ENCODE assay signal across 1 cellular context in genomic region chr19:1210227-1210538, GRCh38.
TF ChIP-seq lines count a peak whose summit lies in the region.

No MANE protein-coding gene starts in this region.

TF ChIP-seq in WTC11, 78 proteins besides CTCF, POLR2A, EP300 and RAD21 (continued from another document):
- TF ChIP-seq CDX4 (CRISPR knock-in tag; IDR thresholded peaks at IDR 0.05; ENCODE audit: borderline replicate concordance) (no peak), ESRRA (CRISPR knock-in tag; IDR thresholded peaks at IDR 0.05; ENCODE audit: borderline replicate concordance) (no peak), ZNF121 (CRISPR knock-in tag; IDR thresholded peaks at IDR 0.05) (no peak), GABPB1 (CRISPR knock-in tag; IDR thresholded peaks at IDR 0.05) (no peak), FOXK1 (CRISPR knock-in tag; IDR thresholded peaks at IDR 0.05) (no peak)
- TF ChIP-seq, protein P1, sequence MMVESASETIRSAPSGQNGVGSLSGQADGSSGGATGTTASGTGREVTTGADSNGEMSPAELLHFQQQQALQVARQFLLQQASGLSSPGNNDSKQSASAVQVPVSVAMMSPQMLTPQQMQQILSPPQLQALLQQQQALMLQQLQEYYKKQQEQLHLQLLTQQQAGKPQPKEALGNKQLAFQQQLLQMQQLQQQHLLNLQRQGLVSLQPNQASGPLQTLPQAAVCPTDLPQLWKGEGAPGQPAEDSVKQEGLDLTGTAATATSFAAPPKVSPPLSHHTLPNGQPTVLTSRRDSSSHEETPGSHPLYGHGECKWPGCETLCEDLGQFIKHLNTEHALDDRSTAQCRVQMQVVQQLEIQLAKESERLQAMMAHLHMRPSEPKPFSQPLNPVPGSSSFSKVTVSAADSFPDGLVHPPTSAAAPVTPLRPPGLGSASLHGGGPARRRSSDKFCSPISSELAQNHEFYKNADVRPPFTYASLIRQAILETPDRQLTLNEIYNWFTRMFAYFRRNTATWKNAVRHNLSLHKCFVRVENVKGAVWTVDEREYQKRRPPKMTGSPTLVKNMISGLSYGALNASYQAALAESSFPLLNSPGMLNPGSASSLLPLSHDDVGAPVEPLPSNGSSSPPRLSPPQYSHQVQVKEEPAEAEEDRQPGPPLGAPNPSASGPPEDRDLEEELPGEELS (CRISPR knock-in tag; IDR thresholded peaks at IDR 0.05): no peak
